ENCODE assay signal across 8 cellular contexts in the genomic region with DNA sequence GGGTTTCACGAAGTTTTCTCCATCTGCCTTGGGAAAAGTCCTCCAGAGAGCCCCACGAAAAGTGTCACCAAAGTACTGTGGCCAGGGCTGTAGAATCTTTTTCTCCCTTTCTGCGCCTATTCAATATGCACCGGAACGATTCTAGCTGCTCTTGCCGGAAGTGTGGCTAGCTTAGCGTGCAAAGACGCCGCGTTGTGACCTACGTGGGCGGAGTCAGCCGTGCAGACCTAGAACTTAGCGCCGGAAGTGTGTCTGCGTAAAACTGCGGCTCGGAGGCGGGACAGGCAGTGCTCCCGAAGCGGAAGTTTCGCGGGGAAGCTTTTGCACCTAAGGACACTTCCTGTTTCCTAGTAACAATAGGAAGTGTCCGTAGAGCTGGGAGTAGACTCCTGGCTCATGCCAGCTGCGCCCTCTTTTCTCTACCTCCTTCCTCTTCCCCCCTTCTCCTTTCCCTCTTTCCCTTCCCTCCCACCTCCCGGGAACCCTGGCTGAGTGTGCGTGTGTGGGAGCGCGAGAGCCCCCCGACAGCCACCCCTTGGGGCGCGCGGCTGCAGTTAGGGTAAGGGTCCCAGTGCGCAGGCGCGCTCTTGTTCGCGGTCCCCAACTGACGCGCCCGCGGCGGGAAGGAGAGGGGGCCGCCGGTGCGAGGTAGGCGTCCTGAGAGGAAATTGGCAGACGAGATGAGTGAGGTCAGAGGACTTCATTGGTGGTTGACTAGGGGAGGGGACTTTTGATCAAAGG. TPM values are rescaled to one million over a fixed set of nuclear protein-coding genes. Genes with fewer than 3 reads are reported as not detected.
DNase-seq lines count a peak whose midpoint lies in the region; ATAC-seq and TF ChIP-seq lines count a peak whose summit lies in the region.

A gene with protein sequence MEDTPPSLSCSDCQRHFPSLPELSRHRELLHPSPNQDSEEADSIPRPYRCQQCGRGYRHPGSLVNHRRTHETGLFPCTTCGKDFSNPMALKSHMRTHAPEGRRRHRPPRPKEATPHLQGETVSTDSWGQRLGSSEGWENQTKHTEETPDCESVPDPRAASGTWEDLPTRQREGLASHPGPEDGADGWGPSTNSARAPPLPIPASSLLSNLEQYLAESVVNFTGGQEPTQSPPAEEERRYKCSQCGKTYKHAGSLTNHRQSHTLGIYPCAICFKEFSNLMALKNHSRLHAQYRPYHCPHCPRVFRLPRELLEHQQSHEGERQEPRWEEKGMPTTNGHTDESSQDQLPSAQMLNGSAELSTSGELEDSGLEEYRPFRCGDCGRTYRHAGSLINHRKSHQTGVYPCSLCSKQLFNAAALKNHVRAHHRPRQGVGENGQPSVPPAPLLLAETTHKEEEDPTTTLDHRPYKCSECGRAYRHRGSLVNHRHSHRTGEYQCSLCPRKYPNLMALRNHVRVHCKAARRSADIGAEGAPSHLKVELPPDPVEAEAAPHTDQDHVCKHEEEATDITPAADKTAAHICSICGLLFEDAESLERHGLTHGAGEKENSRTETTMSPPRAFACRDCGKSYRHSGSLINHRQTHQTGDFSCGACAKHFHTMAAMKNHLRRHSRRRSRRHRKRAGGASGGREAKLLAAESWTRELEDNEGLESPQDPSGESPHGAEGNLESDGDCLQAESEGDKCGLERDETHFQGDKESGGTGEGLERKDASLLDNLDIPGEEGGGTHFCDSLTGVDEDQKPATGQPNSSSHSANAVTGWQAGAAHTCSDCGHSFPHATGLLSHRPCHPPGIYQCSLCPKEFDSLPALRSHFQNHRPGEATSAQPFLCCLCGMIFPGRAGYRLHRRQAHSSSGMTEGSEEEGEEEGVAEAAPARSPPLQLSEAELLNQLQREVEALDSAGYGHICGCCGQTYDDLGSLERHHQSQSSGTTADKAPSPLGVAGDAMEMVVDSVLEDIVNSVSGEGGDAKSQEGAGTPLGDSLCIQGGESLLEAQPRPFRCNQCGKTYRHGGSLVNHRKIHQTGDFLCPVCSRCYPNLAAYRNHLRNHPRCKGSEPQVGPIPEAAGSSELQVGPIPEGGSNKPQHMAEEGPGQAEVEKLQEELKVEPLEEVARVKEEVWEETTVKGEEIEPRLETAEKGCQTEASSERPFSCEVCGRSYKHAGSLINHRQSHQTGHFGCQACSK (N-terminal part only) (plus strand): TSS at position 350 of the 741 bp plus-strand sequence. CDS start 1,903 bp downstream, outside the sequence.
A gene (minus strand): TSS at position 168 of the 741 bp plus-strand sequence. CDS start 9,781 bp downstream, outside the sequence.

- H3K36me3 ChIP-seq in KMS-11 (ENCODE audit: insufficient read depth) (no peaks in the 10 kb centered on the region; the same call in 1 of the 2 replicates), Peyer's patch (peaks cover 0 to 32% (median 0%) of the 10 kb centered on the region in 3 donors), esophagus muscularis mucosa (peaks cover 28 to 35% (median 33%) of the 10 kb centered on the region in 4 donors), muscle layer of duodenum (ENCODE audit: control insufficient read depth in 1 of 2, insufficient read depth in 2 of 2, low read length in 2 of 2) (peaks cover 20 to 38% of the 10 kb centered on the region in 2 donors)

- H3K4me2 ChIP-seq in KMS-11: peak within 1 kb of the TSS; percentile 97

- H4K20me1 ChIP-seq in KMS-11 (ENCODE audit: insufficient read depth): no peaks in the 10 kb centered on the region

- H3K4me1 ChIP-seq in KMS-11 (ENCODE audit: low read depth, poor library complexity, severe bottlenecking): peaks cover 25% of the 10 kb centered on the region
- peaks cover 4 to 30% (median 6%) of the 10 kb centered on the region in 4 donors for H3K4me1 ChIP-seq in Peyer's patch
- peaks cover 19 to 49% (median 39%) of the 10 kb centered on the region in 4 donors for H3K4me1 ChIP-seq in esophagus muscularis mucosa
- peaks cover 15 to 36% of the 10 kb centered on the region in 2 donors for H3K4me1 ChIP-seq in muscle layer of duodenum (ENCODE audit: control insufficient read depth in 1 of 2, insufficient read depth in 2 of 2, low read length in 2 of 2)

- peak within 1 kb of the TSS; percentile 90 for H2AFZ ChIP-seq in KMS-11 (ENCODE audit: low read depth)

- H3K79me2 ChIP-seq in KMS-11 (ENCODE audit: insufficient read depth, low read depth): peaks cover 74% of the 10 kb centered on the region

- no peak for TF ChIP-seq CTCF in KMS-11 (conservative IDR thresholded peaks at IDR 0.05; ENCODE audit: low read depth, low read length)
- TF ChIP-seq CTCF in Peyer's patch (IDR thresholded peaks at IDR 0.05): no peak
- no peak for TF ChIP-seq CTCF in esophagus muscularis mucosa (IDR thresholded peaks at IDR 0.05)

- H3K27me3 ChIP-seq in KMS-11 (ENCODE audit: insufficient read depth, low read depth) (no peaks in the 10 kb centered on the region), Peyer's patch (no peaks in the 10 kb centered on the region), esophagus muscularis mucosa (no peaks in the 10 kb centered on the region), muscle layer of duodenum (ENCODE audit: low read depth, low read length) (no peaks in the 10 kb centered on the region)

- H3K27ac ChIP-seq in KMS-11 (peak within 1 kb of the TSS; percentile 70), Peyer's patch (peak within 1 kb of the TSS; percentile 89 to 96 (median 95)), esophagus muscularis mucosa (replicated peaks in 1 of 4) (peak within 1 kb of the TSS; percentile 92 to 99 (median 99)), muscle layer of duodenum (ENCODE audit: low read length) (peak within 1 kb of the TSS; percentile 91)

- H3K9me3 ChIP-seq in Peyer's patch: no peaks in the 10 kb centered on the region
- no peaks in the 10 kb centered on the region for H3K9me3 ChIP-seq in esophagus muscularis mucosa
- H3K9me3 ChIP-seq in muscle layer of duodenum (ENCODE audit: control insufficient read depth in 1 of 2, low read length in 2 of 2): no peaks in the 10 kb centered on the region

- TF ChIP-seq EP300 in esophagus muscularis mucosa (IDR thresholded peaks at IDR 0.05): no peak

- peak within 1 kb of the TSS; percentile 81 for H3K9ac ChIP-seq in KMS-11

- intact Hi-C loops in esophagus muscularis mucosa (cut with DNase I): loop anchor here (10.0 kb wide), 1 partner anchor 371 kb away; a partner anchor contains a TSS

- ATAC-seq in GM21737 (IDR thresholded peaks at IDR 0.05; ENCODE audit: unreplicated experiment): peak; percentile 69

- WGBS in esophagus muscularis mucosa: under 1% methylated on average over 48 of the region's 48 CpGs

- H3K4me3 ChIP-seq in KMS-11 (IDR thresholded peaks at IDR 0.05; ENCODE audit: insufficient read depth, low read depth, low read length): peak within 1 kb of the TSS; percentile 34
- peak within 1 kb of the TSS; percentile 76 to 96 (median 93) for H3K4me3 ChIP-seq in Peyer's patch
- peak within 1 kb of the TSS; percentile 81 to 100 (median 98) for H3K4me3 ChIP-seq in esophagus muscularis mucosa
- H3K4me3 ChIP-seq in muscle layer of duodenum (ENCODE audit: low read depth in 1 of 2, low read length in 2 of 2): peak within 1 kb of the TSS; percentile 99

- TF ChIP-seq POLR2A in Peyer's patch (IDR thresholded peaks at IDR 0.05) (peak; percentile 45 to 82), esophagus muscularis mucosa (IDR thresholded peaks at IDR 0.05; ENCODE audit: low read depth) (peak; percentile 47)

- DNase-seq in DMS79 (lab: John Stamatoyannopoulos, UW): peak; percentile 96
- peak; percentile 98 to 100 (median 99) for DNase-seq in Peyer's patch
- DNase-seq in activated T-cell treated with anti-CD3 and anti-CD28 coated beads, Interleukin-2, amount 50 U/mL, for 48 hours: peak; percentile 95 to 97
- peak; percentile 99 for DNase-seq in esophagus muscularis mucosa (ENCODE audit: extremely low spot score)
- peak; percentile 98 for DNase-seq in stimulated activated CD8-positive, alpha-beta memory T cell treated with anti-CD3 and anti-CD28 coated beads, Interleukin-7, amount 100 ng/mL, for 4 hours (ENCODE audit: low read depth in 2 of 2)

RNA-seq across cellular contexts. Expression of the first gene that starts in this region (rescaled TPM):
- total RNA-seq in Peyer's patch: 10 to 100 TPM; 11.6 to 42.1 (median 29.8) TPM
- total RNA-seq in esophagus muscularis mucosa: 10 to 100 TPM; 11.6 to 17.6 (median 15.5) TPM

RNA-seq across cellular contexts. Expression of the second gene that starts in this region (rescaled TPM):
- 10 to 100 TPM in 2 of 4 donors, 1 to 10 TPM in 2; 3.3 to 17.2 (median 11.4) TPM for total RNA-seq in Peyer's patch
- total RNA-seq in esophagus muscularis mucosa: 10 to 100 TPM in 3 of 4 donors, 1 to 10 TPM in 1; 9.6 to 19.3 (median 10.6) TPM

Comparison
In these comparisons a context has a peak if more than half of its experiments do, and no peak if none do; other contexts are left out.
1. Peak in every context shown above with its lines: DNase-seq, ATAC-seq, H3K4me3 ChIP-seq and H3K27ac ChIP-seq.
2. H3K4me3 ChIP-seq: peak in every context shown above with its lines; median percentile 99 in muscle layer of duodenum; 98 in esophagus muscularis mucosa; 93 in Peyer's patch; 34 in KMS-11.